In the genomic region with DNA sequence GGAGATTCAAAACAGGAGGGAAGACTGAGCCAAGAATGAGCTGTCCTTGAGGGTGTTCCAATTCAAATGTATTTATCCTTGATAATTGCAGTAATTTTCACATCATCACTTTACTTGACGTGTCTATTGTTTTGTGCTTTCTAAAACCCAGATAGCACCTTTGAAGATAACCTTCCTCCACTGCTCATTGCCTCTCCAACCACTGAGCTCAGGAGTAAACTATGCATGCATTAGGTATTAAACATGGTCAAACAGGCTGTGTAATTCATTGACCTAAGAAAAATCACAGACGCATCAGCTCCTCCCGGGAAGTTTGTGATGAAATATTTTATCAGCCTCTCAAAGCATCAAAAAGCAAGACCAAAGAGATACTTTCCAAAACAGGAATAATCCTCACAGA, we compare ENCODE assay signal across 25 cellular contexts.
DNase-seq lines count a peak whose midpoint lies in the region; ATAC-seq and TF ChIP-seq lines count a peak whose summit lies in the region.
"Had no signal": no experiment of that assay in that cellular context is flagged by ENCODE, and none has a peak within 500 bp of the region (broad histone marks: within the 10 kb centered on the region; RNA-seq: fewer than 3 reads in every experiment).

No MANE protein-coding gene starts in this region.

- no peak overlapping the region for H4K91ac ChIP-seq in IMR-90 (ENCODE audit: insufficient read depth, low read depth, low read length)

- no peak overlapping the region for H2AK5ac ChIP-seq in IMR-90 (ENCODE audit: low read depth, low read length)

- no peaks in the 10 kb centered on the region for H3K79me1 ChIP-seq in IMR-90 (ENCODE audit: low read depth in 1 of 2, low read length in 2 of 2)

- H3K27me3 ChIP-seq in IMR-90 (ENCODE audit: control insufficient read depth, insufficient read depth, low read length) (no peaks in the 10 kb centered on the region), left lung (no peaks in the 10 kb centered on the region)
- H3K27me3 ChIP-seq: BLaER1 treated with 17β-estradiol and CSF1 and Interleukin-3, amounts not matched to agents 10 nM and 100 nM; SJCRH30 had no signal

- no peak overlapping the region for H2BK20ac ChIP-seq in IMR-90 (ENCODE audit: low read depth, low read length)

- no peak overlapping the region for H2BK15ac ChIP-seq in IMR-90 (ENCODE audit: low read depth, low read length)

- H3K4ac ChIP-seq in IMR-90 (ENCODE audit: low read depth, low read length), result no peak overlapping the region

- H3K56ac ChIP-seq in IMR-90 (ENCODE audit: extremely low read depth, insufficient read depth, low read length), result no peak overlapping the region

- no peak overlapping the region for H4K8ac ChIP-seq in IMR-90 (ENCODE audit: low read depth in 2 of 2, low read length in 2 of 2)

- H3K4me2 ChIP-seq in IMR-90 (ENCODE audit: low read depth, low read length), result no peak overlapping the region
- H3K4me2 ChIP-seq: A549; BLaER1 treated with 17β-estradiol and CSF1 and Interleukin-3, amounts not matched to agents 10 nM and 100 nM; PC-9 had no signal

- no peak overlapping the region for H4K5ac ChIP-seq in IMR-90 (ENCODE audit: low read depth, low read length)

- BruUV-seq in IMR-90 (replicated peaks; lab: Mats Ljungman, UMichigan), result no TSS peak

- DNase-seq in IMR-90 (peak; percentile 7), amniotic epithelial cell (ENCODE audit: low read depth) (peak; percentile 59), fibroblast of pulmonary artery (ENCODE audit: low read depth) (peak; percentile 22), renal cortical epithelial cell (ENCODE audit: low read depth) (peak; percentile 20), left lung (no peak)
- DNase-seq: AML-193; CD4-positive, alpha-beta T cell; COR-L47; GOT3; HCEC 1CT; KBM-7; MV-4-11; NCI-H1694 treated with DMSO at 0.1 percent for 48 hours; NCI-H2081; NCI-H2227 treated with DMSO at 0.1 percent for 48 hours; NCI-H510A treated with DMSO at 0.1 percent for 48 hours; NCI-H774; PC-9; SJCRH30 had no signal

- H3K36me3 ChIP-seq in IMR-90 (ENCODE audit: control insufficient read depth, insufficient read depth, low read length), result no peaks in the 10 kb centered on the region
- H3K36me3 ChIP-seq in left lung, result no peaks in the 10 kb centered on the region
- H3K36me3 ChIP-seq: BLaER1 treated with 17β-estradiol and CSF1 and Interleukin-3, amounts not matched to agents 10 nM and 100 nM; SJCRH30 had no signal

- H3K14ac ChIP-seq in IMR-90 (replicated peaks; ENCODE audit: low read depth, low read length), result no peak overlapping the region

- H4K20me1 ChIP-seq in IMR-90 (ENCODE audit: insufficient read depth, low read length), result no peaks in the 10 kb centered on the region
- H4K20me1 ChIP-seq: BLaER1 treated with 17β-estradiol and CSF1 and Interleukin-3, amounts not matched to agents 10 nM and 100 nM had no signal

- no peak for TF ChIP-seq POLR2A in IMR-90 (IDR thresholded peaks at IDR 0.05; ENCODE audit: low read depth, low read length)

- H2AFZ ChIP-seq in IMR-90 (replicated peaks; ENCODE audit: low read length, poor library complexity), result no peak overlapping the region

- H3K18ac ChIP-seq in IMR-90 (ENCODE audit: low read depth, low read length), result no peak overlapping the region

- CTCF ChIA-PET in IMR-90 (lab: Yijun Ruan, JAX), result no interaction called here

- WGBS in IMR-90 (ENCODE audit: extremely low coverage in 2 of 2, insufficient read length in 1 of 2), 2 experiments, result no CpG with 5 or more reads among the region's 3 CpGs

- H3K27ac ChIP-seq in IMR-90 (ENCODE audit: insufficient read depth, low read length) (no peak overlapping the region), left lung (no peak overlapping the region)
- H3K27ac ChIP-seq: BLaER1 treated with 17β-estradiol and CSF1 and Interleukin-3, amounts not matched to agents 10 nM and 100 nM; PC-9; SJCRH30 had no signal

- H2BK5ac ChIP-seq in IMR-90 (ENCODE audit: low read depth, low read length, poor library complexity, severe bottlenecking), result no peak overlapping the region

- no peak for TF ChIP-seq RAD21 in IMR-90 (IDR thresholded peaks at IDR 0.05; ENCODE audit: low read length)

- no peak overlapping the region for H3K23ac ChIP-seq in IMR-90 (ENCODE audit: low read depth, low read length)

- no peak overlapping the region for H2BK120ac ChIP-seq in IMR-90 (ENCODE audit: low read depth, low read length)

- H3K4me3 ChIP-seq in IMR-90 (ENCODE audit: insufficient read depth, low read depth, low read length) (no peak overlapping the region), fibroblast of pulmonary artery (replicated peaks; ENCODE audit: low read depth, low read length) (no peak overlapping the region), left lung (no peak overlapping the region)
- H3K4me3 ChIP-seq: A549; BLaER1 treated with 17β-estradiol and CSF1 and Interleukin-3, amounts not matched to agents 10 nM and 100 nM; PC-9; SJCRH30 had no signal

- no peak overlapping the region for H2AK9ac ChIP-seq in IMR-90 (replicated peaks; ENCODE audit: low read depth, low read length, poor library complexity)

- intact Hi-C loops in IMR-90 (cut with micrococcal nuclease), result no loop called here
- intact Hi-C loops in left lung (cut with DNase I), result no loop called here

- dilution Hi-C loops in IMR-90 (cut with HindIII; ENCODE audit: low sequenced_read_pairs, unreplicated experiment), result no loop called here

- H3K9me3 ChIP-seq in IMR-90 (ENCODE audit: control insufficient read depth, insufficient read depth, low read length) (no peaks in the 10 kb centered on the region), left lung (no peaks in the 10 kb centered on the region)
- H3K9me3 ChIP-seq: A549, SJCRH30 had no signal

- H3K9ac ChIP-seq in IMR-90 (ENCODE audit: low read depth, low read length), result no peak overlapping the region
- H3K9ac ChIP-seq: BLaER1 treated with 17β-estradiol and CSF1 and Interleukin-3, amounts not matched to agents 10 nM and 100 nM had no signal

- no peak for ATAC-seq in IMR-90 (ENCODE audit: low read depth)
- no peak for ATAC-seq in left lung
- no peak for ATAC-seq in HG03175 (IDR thresholded peaks at IDR 0.05; ENCODE audit: unreplicated experiment)
- ATAC-seq in HG02870 (IDR thresholded peaks at IDR 0.05; ENCODE audit: unreplicated experiment), result no peak
- ATAC-seq: A549, Right ventricle myocardium inferior, SK-N-SH treated with all-trans-retinoic acid at 6 μM for 48 hours had no signal

- POLR2A ChIA-PET in IMR-90 (lab: Charles Lee; ENCODE audit: unreplicated experiment), result no interaction called here

- in situ Hi-C loops in IMR-90 (cut with MboI; ENCODE audit: low sequenced_read_pairs), result no loop called here

- TF ChIP-seq CTCF in IMR-90 (conservative IDR thresholded peaks at IDR 0.05; ENCODE audit: low read depth, low read length) (no peak), fibroblast of pulmonary artery (IDR thresholded peaks at IDR 0.05; ENCODE audit: low read length, missing control alignments) (no peak), left lung (IDR thresholded peaks at IDR 0.05) (no peak)

- H3K4me1 ChIP-seq in IMR-90 (ENCODE audit: control insufficient read depth, insufficient read depth, low read length), result peaks cover 5% of the 10 kb centered on the region
- no peaks in the 10 kb centered on the region for H3K4me1 ChIP-seq in left lung

- H3K9me1 ChIP-seq in IMR-90 (ENCODE audit: insufficient read depth, low read length), result 0 out of 2 replicates have a peak, but pooled peaks cover 2% of the 10 kb centered on the region

TF ChIP-seq in IMR-90, 13 proteins besides CTCF, POLR2A, EP300 and RAD21:
- TF ChIP-seq RFX5 (IDR thresholded peaks at IDR 0.05; ENCODE audit: low read depth, low read length) (no peak), NFE2L2 (IDR thresholded peaks at IDR 0.05; ENCODE audit: low read depth, low read length) (no peak), BHLHE40 (IDR thresholded peaks at IDR 0.05; ENCODE audit: low read depth, low read length) (no peak), RCOR1 (IDR thresholded peaks at IDR 0.05; ENCODE audit: insufficient replicate concordance, low read length) (no peak), CEBPB (IDR thresholded peaks at IDR 0.05; ENCODE audit: low read depth, low read length) (no peak), FOS (IDR thresholded peaks at IDR 0.05; ENCODE audit: low read depth, low read length) (no peak), MAFK (IDR thresholded peaks at IDR 0.05; ENCODE audit: low read depth, low read length) (no peak), SMC3 (IDR thresholded peaks at IDR 0.05; ENCODE audit: low read depth, low read length) (no peak), MAZ (IDR thresholded peaks at IDR 0.05; ENCODE audit: borderline replicate concordance, low read depth, low read length) (no peak), CHD1 (IDR thresholded peaks at IDR 0.05; ENCODE audit: low read depth, low read length) (no peak)
- TF ChIP-seq, protein P1, sequence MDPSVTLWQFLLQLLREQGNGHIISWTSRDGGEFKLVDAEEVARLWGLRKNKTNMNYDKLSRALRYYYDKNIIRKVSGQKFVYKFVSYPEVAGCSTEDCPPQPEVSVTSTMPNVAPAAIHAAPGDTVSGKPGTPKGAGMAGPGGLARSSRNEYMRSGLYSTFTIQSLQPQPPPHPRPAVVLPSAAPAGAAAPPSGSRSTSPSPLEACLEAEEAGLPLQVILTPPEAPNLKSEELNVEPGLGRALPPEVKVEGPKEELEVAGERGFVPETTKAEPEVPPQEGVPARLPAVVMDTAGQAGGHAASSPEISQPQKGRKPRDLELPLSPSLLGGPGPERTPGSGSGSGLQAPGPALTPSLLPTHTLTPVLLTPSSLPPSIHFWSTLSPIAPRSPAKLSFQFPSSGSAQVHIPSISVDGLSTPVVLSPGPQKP (IDR thresholded peaks at IDR 0.05; ENCODE audit: borderline replicate concordance, low read depth, low read length), result no peak

Comparison
In these comparisons a context has a peak if more than half of its experiments do, and no peak if none do; other contexts are left out.
1. DNase-seq: peak in IMR-90 (single experiment), amniotic epithelial cell (single experiment), fibroblast of pulmonary artery (single experiment) and renal cortical epithelial cell (single experiment); none in left lung (0 of 2).